In the genomic region with DNA sequence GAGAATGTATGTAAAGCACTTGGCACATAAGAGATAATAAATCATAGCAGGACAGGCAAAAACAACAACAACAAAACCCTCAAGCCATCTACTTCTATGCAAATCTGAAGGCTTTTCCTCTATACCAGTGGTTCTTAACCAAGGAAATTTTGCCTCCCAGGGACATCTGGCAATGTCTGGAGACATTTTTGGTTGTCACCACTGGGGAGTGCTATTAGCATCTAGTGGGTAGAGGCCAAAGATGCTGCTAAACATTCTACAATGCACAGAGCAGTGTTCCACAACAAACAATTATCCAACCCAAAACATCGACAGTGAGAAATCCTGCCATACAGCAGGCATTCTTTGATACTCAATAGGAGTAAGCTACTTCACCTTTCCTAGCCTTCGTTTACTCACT, we compare ENCODE assay signal across 2 cellular contexts.
TF ChIP-seq lines count a peak whose summit lies in the region.

No MANE protein-coding gene starts in this region.

TF ChIP-seq in endothelial cell of umbilical vein, 7 proteins besides CTCF, POLR2A, EP300 and RAD21:
- no peak for TF ChIP-seq MYC (IDR thresholded peaks at IDR 0.05; ENCODE audit: low read depth, low read length)
- TF ChIP-seq EZH2 (IDR thresholded peaks at IDR 0.05; ENCODE audit: borderline replicate concordance, low read depth, low read length, severe bottlenecking), result no peak
- no peak for TF ChIP-seq POLR2AphosphoS5 (IDR thresholded peaks at IDR 0.05; ENCODE audit: insufficient read depth, low read depth, low read length)
- TF ChIP-seq, protein P1, sequence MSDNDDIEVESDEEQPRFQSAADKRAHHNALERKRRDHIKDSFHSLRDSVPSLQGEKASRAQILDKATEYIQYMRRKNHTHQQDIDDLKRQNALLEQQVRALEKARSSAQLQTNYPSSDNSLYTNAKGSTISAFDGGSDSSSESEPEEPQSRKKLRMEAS (IDR thresholded peaks at IDR 0.05; ENCODE audit: insufficient read depth, insufficient read length), result no peak
- no peak for TF ChIP-seq GATA2 (IDR thresholded peaks at IDR 0.05; ENCODE audit: insufficient read depth, insufficient read length, low read depth, low read length)
- TF ChIP-seq JUN (IDR thresholded peaks at IDR 0.05; ENCODE audit: borderline replicate concordance, insufficient read depth, insufficient read length, low read depth), result no peak
- no peak for TF ChIP-seq FOS (IDR thresholded peaks at IDR 0.05; ENCODE audit: borderline replicate concordance, insufficient read depth, low read length)

TF ChIP-seq in HEK293T, 16 proteins besides CTCF, POLR2A, EP300 and RAD21:
- TF ChIP-seq ARNT (IDR thresholded peaks at IDR 0.05) (no peak), TARDBP (IDR thresholded peaks at IDR 0.05) (no peak), SP1 (IDR thresholded peaks at IDR 0.05) (no peak), ZNF384 (IDR thresholded peaks at IDR 0.05) (no peak), FOXA1 (IDR thresholded peaks at IDR 0.05) (no peak), FOXK2 (IDR thresholded peaks at IDR 0.05) (no peak), BHLHE40 (IDR thresholded peaks at IDR 0.05; ENCODE audit: borderline replicate concordance) (no peak), FOXM1 (IDR thresholded peaks at IDR 0.05; ENCODE audit: borderline replicate concordance) (no peak), ELF4 (IDR thresholded peaks at IDR 0.05) (no peak), SUZ12 (IDR thresholded peaks at IDR 0.05) (no peak), HDGF (IDR thresholded peaks at IDR 0.05; ENCODE audit: borderline replicate concordance) (no peak), NFRKB (IDR thresholded peaks at IDR 0.05) (no peak), L3MBTL2 (conservative IDR thresholded peaks at IDR 0.05) (no peak), CTBP1 (IDR thresholded peaks at IDR 0.05; ENCODE audit: borderline replicate concordance) (no peak), LEF1 (IDR thresholded peaks at IDR 0.05; ENCODE audit: borderline replicate concordance) (no peak)
- TF ChIP-seq, protein P2, sequence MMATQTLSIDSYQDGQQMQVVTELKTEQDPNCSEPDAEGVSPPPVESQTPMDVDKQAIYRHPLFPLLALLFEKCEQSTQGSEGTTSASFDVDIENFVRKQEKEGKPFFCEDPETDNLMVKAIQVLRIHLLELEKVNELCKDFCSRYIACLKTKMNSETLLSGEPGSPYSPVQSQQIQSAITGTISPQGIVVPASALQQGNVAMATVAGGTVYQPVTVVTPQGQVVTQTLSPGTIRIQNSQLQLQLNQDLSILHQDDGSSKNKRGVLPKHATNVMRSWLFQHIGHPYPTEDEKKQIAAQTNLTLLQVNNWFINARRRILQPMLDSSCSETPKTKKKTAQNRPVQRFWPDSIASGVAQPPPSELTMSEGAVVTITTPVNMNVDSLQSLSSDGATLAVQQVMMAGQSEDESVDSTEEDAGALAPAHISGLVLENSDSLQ (IDR thresholded peaks at IDR 0.05), result no peak
